ENCODE assay signal across 8 cellular contexts in genomic region chr9:36485647-36486453, GRCh38.
A peak's percentile ranks its signal among the peaks of the same experiment; 100 is the strongest.
DNase-seq lines count a peak whose midpoint lies in the region; ATAC-seq, FAIRE-seq and TF ChIP-seq lines count a peak whose summit lies in the region.

No MANE protein-coding gene starts in this region.

- POLR2A ChIA-PET in A549 (lab: Yijun Ruan, JAX), result interaction anchor here (0.5 kb wide), 1 partner anchor 950 kb away, joined by 3 read pairs; no protein-coding TSS in a partner anchor
- POLR2A ChIA-PET in activated CD8-positive, alpha-beta T cell treated with anti-CD3 and anti-CD28 coated beads, Interleukin-2, amount 10 ng/mL, durations not matched to agents 7 days and 5 days (lab: Charles Lee), result interaction anchor here (2.2 to 5.0 kb wide), 3 partner anchors 15 to 78 kb away, joined by 10 to 44 read pairs (median 39); no protein-coding TSS in a partner anchor

- ATAC-seq in A549 (no peak), GM23338 (peak; percentile 14), GM19328 (IDR thresholded peaks at IDR 0.05; ENCODE audit: unreplicated experiment) (no peak), GM21619 (IDR thresholded peaks at IDR 0.05; ENCODE audit: unreplicated experiment) (no peak)
- no peak for ATAC-seq in activated CD8-positive, alpha-beta T cell treated with anti-CD3 and anti-CD28 coated beads, Interleukin-2, amount 10 ng/mL, durations not matched to agents 7 days and 5 days

- H3K4me3 ChIP-seq in A549 (peak overlapping the region; percentile 97), GM23338 (peak overlapping the region; percentile 74), iPS-11a (ENCODE audit: low read depth, low read length) (peak overlapping the region; percentile 92), smooth muscle cell (peak overlapping the region; percentile 99)

- DNase-seq in A549 (ENCODE audit: low read depth in 1 of 2, low spot score in 1 of 2), result no peak
- peak; percentile 63 for DNase-seq in GM23338 (ENCODE audit: low spot score)
- no peak for DNase-seq in activated CD8-positive, alpha-beta T cell treated with anti-CD3 and anti-CD28 coated beads, Interleukin-2, amount 10 ng/mL, durations not matched to agents 7 days and 5 days
- DNase-seq in smooth muscle cell (lab: John Stamatoyannopoulos, UW; ENCODE audit: unreplicated experiment), result no peak
- no peak for DNase-seq in NCI-H510A (lab: John Stamatoyannopoulos, UW)

- CTCF ChIA-PET in A549 (lab: Yijun Ruan, JAX), result interaction anchor here (1.2 to 2.7 kb wide), 4 partner anchors 15 to 81 kb away, joined by 4 to 15 read pairs (median 7); no protein-coding TSS in a partner anchor
- CTCF ChIA-PET in activated CD8-positive, alpha-beta T cell treated with anti-CD3 and anti-CD28 coated beads, Interleukin-2, amount 10 ng/mL, durations not matched to agents 7 days and 5 days (lab: Charles Lee), result interaction anchor here (0.8 to 5.2 kb wide), 11 partner anchors 10 to 243 kb away, joined by 3 to 35 read pairs (median 3); no protein-coding TSS in a partner anchor

- H3K27ac ChIP-seq in A549, result peak overlapping the region; percentile 92 to 97; a peak in 5 of 6 replicates
- peak overlapping the region; percentile 91 for H3K27ac ChIP-seq in GM23338 (ENCODE audit: low read depth)
- peak overlapping the region; percentile 66 for H3K27ac ChIP-seq in smooth muscle cell (ENCODE audit: low read depth)

- no peaks in the 10 kb centered on the region for H3K9me3 Mint-ChIP-seq in GM23338
- no peaks in the 10 kb centered on the region for H3K9me3 Mint-ChIP-seq in activated CD8-positive, alpha-beta T cell treated with anti-CD3 and anti-CD28 coated beads, Interleukin-2, amount 10 ng/mL, durations not matched to agents 7 days and 5 days (ENCODE audit: insufficient read depth)

- H3K27me3 ChIP-seq in GM23338 (ENCODE audit: insufficient read depth) (no peaks in the 10 kb centered on the region), smooth muscle cell (ENCODE audit: low read depth) (no peaks in the 10 kb centered on the region)

- FAIRE-seq in A549 (lab: Jason Lieb, UNC), result no peak

- TF ChIP-seq CTCF in A549 (IDR thresholded peaks at IDR 0.05), result no peak
- TF ChIP-seq CTCF in GM23338 (conservative IDR thresholded peaks at IDR 0.05; ENCODE audit: low read depth in 2 of 2), result no peak
- no peak for TF ChIP-seq CTCF in smooth muscle cell (IDR thresholded peaks at IDR 0.05; ENCODE audit: borderline replicate concordance, insufficient read depth, poor library complexity, severe bottlenecking)

- H3K79me2 ChIP-seq in GM23338 (replicated peaks; ENCODE audit: insufficient read depth), result peaks cover 62% of the 10 kb centered on the region
- H3K79me2 ChIP-seq in smooth muscle cell (ENCODE audit: low read depth), result peaks cover 58% of the 10 kb centered on the region

- TF ChIP-seq POLR2A in A549 (IDR thresholded peaks at IDR 0.05; ENCODE audit: low read length), result no peak

- H4K20me1 ChIP-seq in GM23338 (replicated peaks; ENCODE audit: insufficient read depth) (peaks cover 35% of the 10 kb centered on the region), smooth muscle cell (ENCODE audit: low read depth) (peaks cover 57% of the 10 kb centered on the region)

- H3K9ac ChIP-seq in smooth muscle cell (ENCODE audit: low read depth), result peak overlapping the region; percentile 83

- H3F3A ChIP-seq in GM23338 (replicated peaks; ENCODE audit: low read depth) (peaks cover 18% of the 10 kb centered on the region; the same call in 1 of the 2 replicates), smooth muscle cell (ENCODE audit: low read depth) (peaks cover 8% of the 10 kb centered on the region)

- H3K36me3 ChIP-seq in GM23338 (ENCODE audit: insufficient read depth) (no peaks in the 10 kb centered on the region), smooth muscle cell (ENCODE audit: low read depth) (no peaks in the 10 kb centered on the region)

- peak overlapping the region; percentile 89 for H3K4me3 Mint-ChIP-seq in GM23338
- H3K4me3 Mint-ChIP-seq in activated CD8-positive, alpha-beta T cell treated with anti-CD3 and anti-CD28 coated beads, Interleukin-2, amount 10 ng/mL, durations not matched to agents 7 days and 5 days, result peak overlapping the region; percentile 91

- peaks cover 16% of the 10 kb centered on the region for H3K27me3 Mint-ChIP-seq in GM23338 (ENCODE audit: insufficient read depth, low read depth, poor library complexity)
- no peaks in the 10 kb centered on the region for H3K27me3 Mint-ChIP-seq in activated CD8-positive, alpha-beta T cell treated with anti-CD3 and anti-CD28 coated beads, Interleukin-2, amount 10 ng/mL, durations not matched to agents 7 days and 5 days (ENCODE audit: low read depth)

- 65% methylated on average over 13 of the region's 13 CpGs for WGBS in A549 (ENCODE audit: missing lambda C conversion rate)
- 6% methylated on average over 12 of the region's 13 CpGs for WGBS in smooth muscle cell (ENCODE audit: low lambda C conversion rate)

- TF ChIP-seq EP300 in A549 (IDR thresholded peaks at IDR 0.05), result no peak

- no peak overlapping the region for H2AFZ ChIP-seq in GM23338
- peak overlapping the region; percentile 56 for H2AFZ ChIP-seq in smooth muscle cell (ENCODE audit: low read depth)

- no peak for TF ChIP-seq RAD21 in A549 (conservative IDR thresholded peaks at IDR 0.05 in 1 of 2, IDR thresholded peaks at IDR 0.05 in 1 of 2)

- peaks cover 55% of the 10 kb centered on the region for H3K4me1 Mint-ChIP-seq in GM23338
- H3K4me1 Mint-ChIP-seq in activated CD8-positive, alpha-beta T cell treated with anti-CD3 and anti-CD28 coated beads, Interleukin-2, amount 10 ng/mL, durations not matched to agents 7 days and 5 days (ENCODE audit: low read depth), result peaks cover 58% of the 10 kb centered on the region

- H3K27ac Mint-ChIP-seq in GM23338, result peak overlapping the region; percentile 80
- peak overlapping the region; percentile 51 for H3K27ac Mint-ChIP-seq in activated CD8-positive, alpha-beta T cell treated with anti-CD3 and anti-CD28 coated beads, Interleukin-2, amount 10 ng/mL, durations not matched to agents 7 days and 5 days

- peaks cover 17% of the 10 kb centered on the region; the same call in 2 of the 3 replicates for H3K4me1 ChIP-seq in A549
- H3K4me1 ChIP-seq in GM23338 (ENCODE audit: insufficient read depth), result peaks cover 75% of the 10 kb centered on the region
- H3K4me1 ChIP-seq in smooth muscle cell (ENCODE audit: low read depth), result peaks cover 29% of the 10 kb centered on the region

- H3K4me2 ChIP-seq in A549 (peak overlapping the region; percentile 97), GM23338 (peak overlapping the region; percentile 79), smooth muscle cell (peak overlapping the region; percentile 94)

- H3K36me3 Mint-ChIP-seq in GM23338 (ENCODE audit: low read depth), result peaks cover 7% of the 10 kb centered on the region; the same call in 1 of the 3 replicates
- peaks cover 7% of the 10 kb centered on the region for H3K36me3 Mint-ChIP-seq in activated CD8-positive, alpha-beta T cell treated with anti-CD3 and anti-CD28 coated beads, Interleukin-2, amount 10 ng/mL, durations not matched to agents 7 days and 5 days (ENCODE audit: low read depth)

- H3K9me3 ChIP-seq in A549 (no peaks in the 10 kb centered on the region), smooth muscle cell (replicated peaks; ENCODE audit: low read depth) (no peaks in the 10 kb centered on the region)

- no peaks in the 10 kb centered on the region for H3K9me2 ChIP-seq in GM23338 (ENCODE audit: insufficient read depth)

TF ChIP-seq in A549, 52 proteins besides CTCF, POLR2A, EP300 and RAD21:
- TF ChIP-seq KDM5A (IDR thresholded peaks at IDR 0.05), result no peak

TF ChIP-seq in GM23338, 12 proteins besides CTCF, POLR2A, EP300 and RAD21:
- TF ChIP-seq EZH2phosphoT487 (IDR thresholded peaks at IDR 0.05; ENCODE audit: unreplicated experiment) (no peak), POLR2AphosphoS5 (IDR thresholded peaks at IDR 0.05; ENCODE audit: low read depth) (peak; percentile 30; the same call in 1 of the 2 replicates)
